ENCODE assay signal across 1 cellular context in genomic region chr3:177633671-177634207, GRCh38.
TF ChIP-seq lines count a peak whose summit lies in the region.

No MANE protein-coding gene starts in this region.

TF ChIP-seq in HepG2, 621 proteins besides CTCF, POLR2A, EP300 and RAD21:
- TF ChIP-seq GMEB2 (CRISPR knock-in tag; IDR thresholded peaks at IDR 0.05; ENCODE audit: low read depth) = no peak
- TF ChIP-seq ZNF260 (CRISPR knock-in tag; IDR thresholded peaks at IDR 0.05; ENCODE audit: borderline replicate concordance, low read depth) = no peak
- no peak for TF ChIP-seq PLSCR1 (CRISPR knock-in tag; IDR thresholded peaks at IDR 0.05; ENCODE audit: borderline replicate concordance)
- no peak for TF ChIP-seq THYN1 (CRISPR knock-in tag; IDR thresholded peaks at IDR 0.05; ENCODE audit: borderline replicate concordance, low read depth)
- TF ChIP-seq PLRG1 (conservative IDR thresholded peaks at IDR 0.05) = no peak
- no peak for TF ChIP-seq FLYWCH1 (CRISPR knock-in tag; IDR thresholded peaks at IDR 0.05)
TF ChIP-seq in HepG2: peak in this region for 0.
